ENCODE assay signal across 9 cellular contexts in the genomic region with DNA sequence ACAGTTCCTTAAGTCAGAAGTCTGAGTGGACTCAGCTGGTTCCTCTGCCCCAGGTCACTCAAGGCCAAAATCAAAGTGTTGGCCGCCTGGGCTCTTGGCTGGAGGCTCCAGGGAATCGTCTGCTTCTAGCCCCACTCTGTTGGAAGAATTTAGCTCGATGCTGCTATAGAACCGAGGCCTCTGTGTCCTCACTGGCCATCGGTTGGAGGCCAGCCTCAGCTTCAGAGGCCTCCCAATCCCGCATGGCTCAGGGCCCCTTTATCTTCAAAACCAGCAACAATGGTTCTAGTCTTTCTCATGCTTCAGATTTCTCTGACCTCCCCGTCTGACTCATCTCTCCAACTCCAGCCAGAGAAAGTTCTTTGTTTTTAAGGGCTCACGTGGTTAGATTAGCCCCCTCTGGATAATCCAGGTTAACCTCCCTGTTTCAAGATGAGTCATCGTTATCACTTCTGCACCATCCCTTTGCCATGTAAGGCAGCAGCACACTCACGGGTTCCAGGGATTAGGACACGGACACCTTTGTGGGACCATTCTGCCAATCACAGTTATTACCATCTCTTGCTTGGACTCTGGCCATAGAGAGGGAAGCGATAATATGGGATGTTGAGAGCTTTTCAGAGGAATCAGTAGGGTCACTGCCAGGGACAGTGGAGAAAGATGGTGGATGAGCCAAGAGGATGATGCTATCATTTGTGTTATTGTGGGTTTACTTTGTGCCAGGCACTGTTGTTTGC. TPM values are rescaled to one million over a fixed set of nuclear protein-coding genes. Genes with fewer than 3 reads are reported as not detected.
DNase-seq lines count a peak whose midpoint lies in the region; ATAC-seq, FAIRE-seq and TF ChIP-seq lines count a peak whose summit lies in the region.
"Had no signal": no experiment of that assay in that cellular context is flagged by ENCODE, and none has a peak within 500 bp of the region (broad histone marks: within the 10 kb centered on the region; RNA-seq: fewer than 3 reads in every experiment).

No MANE protein-coding gene starts in this region.

- H3K4me3 ChIP-seq in keratinocyte (ENCODE audit: control insufficient read depth in 2 of 3, extremely low read depth in 1 of 3, insufficient read depth in 2 of 3, low read depth in 1 of 3, low read length in 3 of 3) = no peak overlapping the region
- H3K4me3 ChIP-seq in upper lobe of left lung = no peak overlapping the region

- ATAC-seq in Right ventricle myocardium superior (ENCODE audit: poor library complexity) (peak; percentile 37), upper lobe of left lung (ENCODE audit: low FRiP score in 2 of 2) (no peak)

- dilution Hi-C loops in keratinocyte (cut with MboI; ENCODE audit: extremely low pct_ligation_motif_present, low sequenced_read_pairs) = no loop called here

- H3K27ac ChIP-seq in keratinocyte (ENCODE audit: control insufficient read depth, insufficient read depth, low read length) (no peak overlapping the region), upper lobe of left lung (peak overlapping the region; percentile 80 to 85 (median 84))

- TF ChIP-seq CTCF in keratinocyte (optimal IDR thresholded peaks at IDR 0.05 in 1 of 3, IDR thresholded peaks at IDR 0.05 in 1 of 3, conservative IDR thresholded peaks at IDR 0.05 in 1 of 3; ENCODE audit: extremely low read depth in 1 of 3, insufficient read depth in 2 of 3, low read length in 3 of 3) = no peak
- no peak for TF ChIP-seq CTCF in upper lobe of left lung (IDR thresholded peaks at IDR 0.05)

- no peak for TF ChIP-seq POLR2A in upper lobe of left lung (IDR thresholded peaks at IDR 0.05)

- no peaks in the 10 kb centered on the region for H3K27me3 ChIP-seq in keratinocyte (ENCODE audit: control insufficient read depth, extremely low read depth, insufficient read depth, low read length)
- H3K27me3 ChIP-seq in upper lobe of left lung = no peaks in the 10 kb centered on the region

- intact Hi-C loops in Right ventricle myocardium superior (cut with DNase I) (no loop called here), cardiac septum (cut with DNase I) (no loop called here)

- no peak for DNase-seq in Right ventricle myocardium superior
- DNase-seq in cardiac septum (ENCODE audit: low spot score) = no peak
- peak; percentile 87 for DNase-seq in amniotic epithelial cell (ENCODE audit: low read depth)
- DNase-seq in keratinocyte (ENCODE audit: low read depth, low spot score) = no peak
- no peak for DNase-seq in upper lobe of left lung
- no peak for DNase-seq in NCI-H2171 (lab: John Stamatoyannopoulos, UW)
- DNase-seq in GF-D8 (lab: John Stamatoyannopoulos, UW) = no peak
- DNase-seq in dedifferentiated amniotic fluid mesenchymal stem cell (ENCODE audit: extremely low spot score) = no peak
- DNase-seq: NCI-H1048 had no signal

- peaks cover 6% of the 10 kb centered on the region for H3K4me1 ChIP-seq in keratinocyte (ENCODE audit: control insufficient read depth, extremely low read depth, insufficient read depth, low read length)
- H3K4me1 ChIP-seq in upper lobe of left lung = peaks cover 36 to 53% (median 41%) of the 10 kb centered on the region in 4 donors

- peak; percentile 9 for FAIRE-seq in keratinocyte (lab: Jason Lieb, UNC)

- H3K79me2 ChIP-seq in keratinocyte (ENCODE audit: control insufficient read depth, insufficient read depth, low read length) = no peaks in the 10 kb centered on the region

- peak overlapping the region; percentile 44 for H3K4me2 ChIP-seq in keratinocyte (ENCODE audit: control insufficient read depth, extremely low read depth, insufficient read depth, low read depth, low read length)

- H3K9me1 ChIP-seq in keratinocyte (ENCODE audit: control insufficient read depth, extremely low read depth, insufficient read depth, low read length) = no peaks in the 10 kb centered on the region

- no peaks in the 10 kb centered on the region for H3K36me3 ChIP-seq in keratinocyte (ENCODE audit: control insufficient read depth in 2 of 2, extremely low read depth in 1 of 2, insufficient read depth in 2 of 2, low read length in 2 of 2)
- no peaks in the 10 kb centered on the region for H3K36me3 ChIP-seq in upper lobe of left lung

- no peaks in the 10 kb centered on the region for H4K20me1 ChIP-seq in keratinocyte (ENCODE audit: control insufficient read depth, extremely low read depth, insufficient read depth, low read length)

- no peak overlapping the region for H3K9ac ChIP-seq in keratinocyte (ENCODE audit: control insufficient read depth, extremely low read depth, insufficient read depth, low read length)

- WGBS in upper lobe of left lung, 2 donors = 60 to 70% methylated on average over 10 to 12 of the region's 12 CpGs

- H3K9me3 ChIP-seq in keratinocyte (ENCODE audit: control insufficient read depth, low read depth, low read length) (no peaks in the 10 kb centered on the region), upper lobe of left lung (no peaks in the 10 kb centered on the region)

- no peak overlapping the region for H2AFZ ChIP-seq in keratinocyte (ENCODE audit: control insufficient read depth, low read length)

- TF ChIP-seq EP300 in upper lobe of left lung (IDR thresholded peaks at IDR 0.05) = no peak

RNA-seq across cellular contexts. Expression of a gene that starts 13.6 kb away (rescaled TPM):
- total RNA-seq in Right ventricle myocardium superior = not detected
- total RNA-seq in cardiac septum = 0.32 TPM
- polyA plus RNA-seq in keratinocyte = 0.09 to 0.18 TPM (median 0.12 TPM) in 3 replicates
- not detected for polyA plus RNA-seq in keratinocyte (2011; ENCODE audit: low read depth)
- 0.09 and 0.10 TPM in 2 replicates for polyA plus RNA-seq in keratinocyte (2011; cell fraction: cytosol; rRNA removed)
- polyA plus RNA-seq in keratinocyte (2011; cell fraction: nucleus; rRNA removed) = 0.11 and 0.16 TPM in 2 replicates
- 0.14 TPM in 1 of 2 replicates, not detected in the other for polyA plus RNA-seq in keratinocyte (2012; ENCODE audit: low replicate concordance)
- 0.10 TPM in 1 of 3 replicates, not detected in the others for polyA minus RNA-seq in keratinocyte
- not detected for polyA minus RNA-seq in keratinocyte (2011; cell fraction: cytosol; rRNA and poly(A)+ RNA removed)
- polyA minus RNA-seq in keratinocyte (2011; cell fraction: nucleus; rRNA and poly(A)+ RNA removed) = not detected in 2 replicates
- 10 to 100 TPM in 4 of 6 donors, 1 to 10 TPM in 2; 2.0 to 45.8 (median 12.5) TPM for total RNA-seq in upper lobe of left lung
